Comparison of ENCODE assay signal across 23 cellular contexts in genomic region chr13:43113603-43114002, GRCh38.
DNase-seq lines count a peak whose midpoint lies in the region; ATAC-seq, FAIRE-seq and TF ChIP-seq lines count a peak whose summit lies in the region.
"Had no signal": no experiment of that assay in that cellular context is flagged by ENCODE, and none has a peak within 500 bp of the region (broad histone marks: within the 10 kb centered on the region; RNA-seq: fewer than 3 reads in every experiment).

No MANE protein-coding gene starts in this region.

- in situ Hi-C loops in T47D (cut with HindIII; ENCODE audit: low pct_unique_long_range_greater_than_20kb, low sequenced_read_pairs) (no loop called here), G401 (cut with HindIII; ENCODE audit: low sequenced_read_pairs) (no loop called here)

- no peak for FAIRE-seq in astrocyte (lab: Jason Lieb, UNC)
- FAIRE-seq: GM19239, HTR-8/SVneo, K562 had no signal

- no peaks in the 10 kb centered on the region for H3K9me3 Mint-ChIP-seq in astrocyte (ENCODE audit: unreplicated experiment)

- H3K36me3 Mint-ChIP-seq in astrocyte (ENCODE audit: low read depth, unreplicated experiment): peaks cover under 1% of the 10 kb centered on the region

- H3K9me3 ChIP-seq in breast epithelium (no peaks in the 10 kb centered on the region), astrocyte (ENCODE audit: insufficient read depth, low read depth, low read length) (no peaks in the 10 kb centered on the region), lower lobe of right lung (no peaks in the 10 kb centered on the region), upper lobe of right lung (no peaks in the 10 kb centered on the region)
- H3K9me3 ChIP-seq: BLaER1 treated with 17β-estradiol and CSF1 and Interleukin-3, amounts not matched to agents 10 nM and 100 nM; HAP-1 had no signal

- TF ChIP-seq POLR2A in breast epithelium (IDR thresholded peaks at IDR 0.05): no peak

- H4K20me1 ChIP-seq in astrocyte (ENCODE audit: insufficient read depth, low read length): no peaks in the 10 kb centered on the region
- H4K20me1 ChIP-seq: BLaER1 treated with 17β-estradiol and CSF1 and Interleukin-3, amounts not matched to agents 10 nM and 100 nM had no signal

- H3K4me1 ChIP-seq in breast epithelium: no peaks in the 10 kb centered on the region
- H3K4me1 ChIP-seq in astrocyte (ENCODE audit: insufficient read depth, low read length): no peaks in the 10 kb centered on the region
- H3K4me1 ChIP-seq in lower lobe of right lung: no peaks in the 10 kb centered on the region
- no peaks in the 10 kb centered on the region for H3K4me1 ChIP-seq in upper lobe of right lung
- H3K4me1 ChIP-seq: BLaER1 treated with 17β-estradiol and CSF1 and Interleukin-3, amounts not matched to agents 10 nM and 100 nM had no signal

- H3K9ac ChIP-seq in astrocyte (ENCODE audit: low read length): no peak overlapping the region
- H3K9ac ChIP-seq: BLaER1 treated with 17β-estradiol and CSF1 and Interleukin-3, amounts not matched to agents 10 nM and 100 nM had no signal

- ATAC-seq in lower lobe of right lung (peak; percentile 67 to 74), upper lobe of right lung (peak; percentile 85), GM19324 (IDR thresholded peaks at IDR 0.05; ENCODE audit: low FRiP score, unreplicated experiment) (no peak), HG03175 (IDR thresholded peaks at IDR 0.05; ENCODE audit: unreplicated experiment) (no peak)
- ATAC-seq: K562 had no signal

- H3K27me3 ChIP-seq in breast epithelium (no peaks in the 10 kb centered on the region), astrocyte (ENCODE audit: insufficient read depth, low read length) (no peaks in the 10 kb centered on the region), lower lobe of right lung (ENCODE audit: low read depth) (no peaks in the 10 kb centered on the region), upper lobe of right lung (no peaks in the 10 kb centered on the region)
- H3K27me3 ChIP-seq: BLaER1 treated with 17β-estradiol and CSF1 and Interleukin-3, amounts not matched to agents 10 nM and 100 nM had no signal

- no peaks in the 10 kb centered on the region for H3K79me2 ChIP-seq in astrocyte (ENCODE audit: insufficient read depth, low read length)

- no peak overlapping the region for H2AFZ ChIP-seq in astrocyte (ENCODE audit: low read depth, low read length)

- H3K4me1 Mint-ChIP-seq in astrocyte (ENCODE audit: low read depth, unreplicated experiment): peaks cover 3% of the 10 kb centered on the region

- H3K4me2 ChIP-seq in astrocyte (ENCODE audit: low read length): no peak overlapping the region
- H3K4me2 ChIP-seq: BLaER1 treated with 17β-estradiol and CSF1 and Interleukin-3, amounts not matched to agents 10 nM and 100 nM had no signal

- no peak overlapping the region for H3K4me3 Mint-ChIP-seq in astrocyte (ENCODE audit: unreplicated experiment)

- H3K27ac ChIP-seq in breast epithelium: no peak overlapping the region
- no peak overlapping the region for H3K27ac ChIP-seq in astrocyte (ENCODE audit: low read depth, low read length)
- no peak overlapping the region for H3K27ac ChIP-seq in lower lobe of right lung
- no peak overlapping the region for H3K27ac ChIP-seq in upper lobe of right lung
- H3K27ac ChIP-seq: 22Rv1; BLaER1 treated with 17β-estradiol and CSF1 and Interleukin-3, amounts not matched to agents 10 nM and 100 nM; HL-60 had no signal

- H3K36me3 ChIP-seq in breast epithelium (no peaks in the 10 kb centered on the region), astrocyte (ENCODE audit: insufficient read depth, low read length) (no peaks in the 10 kb centered on the region), lower lobe of right lung (no peaks in the 10 kb centered on the region), upper lobe of right lung (no peaks in the 10 kb centered on the region)
- H3K36me3 ChIP-seq: BLaER1 treated with 17β-estradiol and CSF1 and Interleukin-3, amounts not matched to agents 10 nM and 100 nM; HAP-1 had no signal

- H3K4me3 ChIP-seq in breast epithelium: no peak overlapping the region
- H3K4me3 ChIP-seq in astrocyte (ENCODE audit: insufficient read depth, low read depth, low read length): no peak overlapping the region
- no peak overlapping the region for H3K4me3 ChIP-seq in lower lobe of right lung
- H3K4me3 ChIP-seq in upper lobe of right lung: no peak overlapping the region
- H3K4me3 ChIP-seq: BLaER1 treated with 17β-estradiol and CSF1 and Interleukin-3, amounts not matched to agents 10 nM and 100 nM; HAP-1; K562 had no signal

- DNase-seq in T47D (ENCODE audit: low read depth in 1 of 2, low spot score in 1 of 2) (peak; percentile 12 to 63), breast epithelium (ENCODE audit: low spot score in 2 of 2) (no peak), astrocyte (ENCODE audit: low read depth) (peak; percentile 8), lower lobe of right lung (no peak), upper lobe of right lung (no peak), G401 (ENCODE audit: low spot score) (no peak)
- DNase-seq: MV-4-11, NCI-H1417 treated with DMSO at 0.1 percent for 48 hours, NCI-H2029, NCI-H2171, NCI-H446, NCI-H69, OCI-M1, RPMI8226 had no signal

- intact Hi-C loops in breast epithelium (cut with DNase I; ENCODE audit: low total_unique reads): no loop called here
- intact Hi-C loops in lower lobe of right lung (cut with DNase I): no loop called here
- intact Hi-C loops in upper lobe of right lung (cut with DNase I): no loop called here

- TF ChIP-seq CTCF in breast epithelium (IDR thresholded peaks at IDR 0.05) (no peak), astrocyte (IDR thresholded peaks at IDR 0.05; ENCODE audit: insufficient read depth, low read depth, low read length) (no peak), lower lobe of right lung (IDR thresholded peaks at IDR 0.05) (no peak), upper lobe of right lung (IDR thresholded peaks at IDR 0.05) (no peak)

- no peaks in the 10 kb centered on the region for H3K27me3 Mint-ChIP-seq in astrocyte (ENCODE audit: low read depth, unreplicated experiment)

- no peak overlapping the region for H3K27ac Mint-ChIP-seq in astrocyte (ENCODE audit: unreplicated experiment)

Comparison
In these comparisons a context has a peak if more than half of its experiments do, and no peak if none do; other contexts are left out.
1. DNase-seq: peak in T47D (2 of 2) and astrocyte (single experiment); none in breast epithelium (0 of 2), lower lobe of right lung (single experiment), upper lobe of right lung (single experiment) and G401 (single experiment).
2. ATAC-seq: peak in lower lobe of right lung (2 of 2) and upper lobe of right lung (single experiment); none in GM19324 (single experiment) and HG03175 (single experiment).